Comparison of ENCODE assay signal across 11 cellular contexts in genomic region chr3:104909188-104909587, GRCh38.
DNase-seq lines count a peak whose midpoint lies in the region; ATAC-seq lines count a peak whose summit lies in the region.
"Had no signal": no experiment of that assay in that cellular context is flagged by ENCODE, and none has a peak within 500 bp of the region (broad histone marks: within the 10 kb centered on the region; RNA-seq: fewer than 3 reads in every experiment).

No MANE protein-coding gene starts in this region.

- H3K27me3 ChIP-seq in GM23248 (replicated peaks; ENCODE audit: insufficient read depth) = no peaks in the 10 kb centered on the region

- H3K36me3 Mint-ChIP-seq in activated naive CD4-positive, alpha-beta T cell treated with anti-CD3 and anti-CD28 coated beads for 36 hours (ENCODE audit: low read depth) = no peaks in the 10 kb centered on the region

- CTCF ChIA-PET in activated naive CD4-positive, alpha-beta T cell treated with anti-CD3 and anti-CD28 coated beads for 36 hours (lab: Charles Lee) = no interaction called here

- H3K27ac Mint-ChIP-seq in activated naive CD4-positive, alpha-beta T cell treated with anti-CD3 and anti-CD28 coated beads for 36 hours = no peak overlapping the region
- H3K27ac Mint-ChIP-seq: activated T-cell treated with anti-CD3 and anti-CD28 coated beads, Interleukin-2, amount 50 U/mL, for 72 hours had no signal

- H3K4me3 Mint-ChIP-seq in activated naive CD4-positive, alpha-beta T cell treated with anti-CD3 and anti-CD28 coated beads for 36 hours = no peak overlapping the region
- H3K4me3 Mint-ChIP-seq: activated T-cell treated with anti-CD3 and anti-CD28 coated beads, Interleukin-2, amount 50 U/mL, for 72 hours had no signal

- intact Hi-C loops in activated naive CD4-positive, alpha-beta T cell treated with anti-CD3 and anti-CD28 coated beads for 36 hours (cut with micrococcal nuclease) = no loop called here
- intact Hi-C loops in posterior vena cava (cut with DNase I) = no loop called here

- no peak for ATAC-seq in GM19023 (IDR thresholded peaks at IDR 0.05; ENCODE audit: unreplicated experiment)
- ATAC-seq: activated T-cell treated with anti-CD3 and anti-CD28 coated beads, Interleukin-2, amount 50 U/mL, for 72 hours had no signal

- H2AFZ ChIP-seq in GM23248 = peak overlapping the region; percentile 70

- H3K27me3 Mint-ChIP-seq in activated naive CD4-positive, alpha-beta T cell treated with anti-CD3 and anti-CD28 coated beads for 36 hours (ENCODE audit: low read depth) = no peaks in the 10 kb centered on the region

- H3F3A ChIP-seq in GM23248 (ENCODE audit: insufficient read depth) = peaks cover 27% of the 10 kb centered on the region

- H3K9ac ChIP-seq in GM23248 = peak overlapping the region; percentile 28; the same call in 1 of the 2 replicates

- no peak overlapping the region for H3K4me3 ChIP-seq in GM23248

- peak overlapping the region; percentile 61 for H3K27ac ChIP-seq in GM23248
- no peak overlapping the region for H3K27ac ChIP-seq in substantia nigra (ENCODE audit: low read depth, low read length, poor library complexity, severe bottlenecking)

- 7 to 13% methylated on average over 1 of the region's 1 CpG for WGBS in GM23248 (ENCODE audit: low coverage in 1 of 2, low lambda C conversion rate in 2 of 2, missing lambda C conversion rate in 2 of 2), 2 experiments

- H3K9me2 ChIP-seq in GM23248 (ENCODE audit: insufficient read depth) = no peaks in the 10 kb centered on the region

- H3K9me3 ChIP-seq in GM23248 (ENCODE audit: low read depth) = no peaks in the 10 kb centered on the region

- H4K20me1 ChIP-seq in GM23248 (ENCODE audit: insufficient read depth) = no peaks in the 10 kb centered on the region

- in situ Hi-C loops in GM23248 (cut with MboI) = no loop called here

- H3K4me2 ChIP-seq in GM23248 (ENCODE audit: unreplicated experiment) = peak overlapping the region; percentile 55

- H3K4me1 Mint-ChIP-seq in activated naive CD4-positive, alpha-beta T cell treated with anti-CD3 and anti-CD28 coated beads for 36 hours (ENCODE audit: low read depth) = no peaks in the 10 kb centered on the region

- peaks cover 2% of the 10 kb centered on the region for H3K9me3 Mint-ChIP-seq in activated naive CD4-positive, alpha-beta T cell treated with anti-CD3 and anti-CD28 coated beads for 36 hours

- H3K79me2 ChIP-seq in GM23248 (ENCODE audit: insufficient read depth) = no peaks in the 10 kb centered on the region

- H3K4me1 ChIP-seq in GM23248 (ENCODE audit: insufficient read depth) = peaks cover 28% of the 10 kb centered on the region

- DNase-seq in GM23248 (peak; percentile 65), NCI-H345 treated with DMSO at 0.1 percent for 48 hours (lab: John Stamatoyannopoulos, UW; ENCODE audit: unreplicated experiment) (peak; percentile 35), cerebellar cortex (ENCODE audit: low spot score) (peak; percentile 24), non-pigmented ciliary epithelial cell (ENCODE audit: low read depth) (peak; percentile 69), posterior vena cava (ENCODE audit: low spot score) (no peak), substantia nigra (lab: John Stamatoyannopoulos, UW) (no peak)
- DNase-seq in activated naive CD4-positive, alpha-beta T cell treated with anti-CD3 and anti-CD28 coated beads for 36 hours = no peak
- DNase-seq: activated T-cell treated with anti-CD3 and anti-CD28 coated beads, Interleukin-2, amount 50 U/mL, for 72 hours; OCI-M1; stimulated activated CD4-positive, alpha-beta T cell treated with anti-CD3 and anti-CD28 coated beads, Interleukin-15, amount 100 ng/mL, for 24 hours had no signal

- no peaks in the 10 kb centered on the region for H3K36me3 ChIP-seq in GM23248 (ENCODE audit: low read depth)

Comparison
In these comparisons a context has a peak if more than half of its experiments do, and no peak if none do; other contexts are left out.
1. DNase-seq: peak in GM23248 (single experiment), NCI-H345 treated with DMSO at 0.1 percent for 48 hours (single experiment), cerebellar cortex (single experiment) and non-pigmented ciliary epithelial cell (single experiment); none in activated naive CD4-positive, alpha-beta T cell treated with anti-CD3 and anti-CD28 coated beads for 36 hours (single experiment), posterior vena cava (single experiment) and substantia nigra (0 of 49).